Comparison of ENCODE assay signal across 8 cellular contexts in the genomic region with DNA sequence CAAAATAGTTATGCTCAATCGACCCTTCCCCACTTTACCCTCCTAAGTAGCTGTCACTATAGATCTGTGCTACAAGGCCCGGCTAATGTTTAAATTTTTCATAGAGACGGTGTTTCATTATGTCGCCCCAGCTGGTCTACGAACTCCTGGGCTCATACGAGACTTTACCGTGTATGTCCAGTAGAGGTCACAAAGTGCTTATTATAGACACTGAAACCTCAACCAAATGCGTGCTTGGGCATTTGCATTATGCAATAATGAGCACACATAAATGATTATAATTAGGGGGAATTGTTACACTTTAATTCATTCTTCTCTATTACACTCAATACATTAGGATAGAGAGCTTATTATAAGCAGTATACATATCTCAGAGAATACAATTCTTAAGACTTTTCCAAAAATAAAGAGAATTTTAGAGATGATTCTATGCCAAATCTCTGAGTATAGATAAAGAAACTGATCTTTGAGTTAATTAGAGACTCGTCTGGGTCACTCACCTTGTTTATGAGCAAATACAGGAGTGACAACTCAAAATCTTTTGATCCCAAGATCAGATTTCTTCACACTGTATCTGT. TPM values are rescaled to one million over a fixed set of nuclear protein-coding genes. Genes with fewer than 3 reads are reported as not detected.
DNase-seq lines count a peak whose midpoint lies in the region; ATAC-seq and TF ChIP-seq lines count a peak whose summit lies in the region.

No MANE protein-coding gene starts in this region.

- H3K79me2 ChIP-seq in GM23248 (ENCODE audit: insufficient read depth) = no peaks in the 10 kb centered on the region

- H3K27me3 ChIP-seq in GM23248 (replicated peaks; ENCODE audit: insufficient read depth) = no peaks in the 10 kb centered on the region
- H3K27me3 ChIP-seq in lower lobe of right lung (ENCODE audit: low read depth) = no peaks in the 10 kb centered on the region

- ATAC-seq in lower lobe of right lung = peak; percentile 78 to 82

- intact Hi-C loops in lower lobe of right lung (cut with DNase I) = no loop called here

- no peak overlapping the region for H3K9ac ChIP-seq in GM23248

- H3K27ac ChIP-seq in GM23248 = no peak overlapping the region
- H3K27ac ChIP-seq in lower lobe of right lung = no peak overlapping the region

- peak; percentile 74 for TF ChIP-seq CTCF in choroid plexus epithelial cell (conservative IDR thresholded peaks at IDR 0.05; ENCODE audit: low read depth, low read length)
- TF ChIP-seq CTCF in lower lobe of right lung (IDR thresholded peaks at IDR 0.05) = peak; percentile 57

- H3K9me2 ChIP-seq in GM23248 (ENCODE audit: insufficient read depth) = no peaks in the 10 kb centered on the region

- H3K9me3 ChIP-seq in GM23248 (ENCODE audit: low read depth) (no peaks in the 10 kb centered on the region), lower lobe of right lung (no peaks in the 10 kb centered on the region)

- peak overlapping the region; percentile 68 for H2AFZ ChIP-seq in GM23248

- no peak overlapping the region for H3K4me2 ChIP-seq in GM23248 (ENCODE audit: unreplicated experiment)

- peak; percentile 16 for DNase-seq in stimulated activated CD4-positive, alpha-beta T cell treated with anti-CD3 and anti-CD28 coated beads, Interleukin-4, amount 100 ng/mL, for 24 hours
- DNase-seq in stimulated activated CD4-positive, alpha-beta T cell treated with anti-CD3 and anti-CD28 coated beads, Interleukin-12 subunit alpha, Interleukin-12 subunit beta, amount 100 ng/mL, for 4 hours = no peak
- DNase-seq in GM23248 (peak; percentile 87), KBM-7 (peak; percentile 78), RPMI7951 (ENCODE audit: low read depth) (peak; percentile 65), choroid plexus epithelial cell (ENCODE audit: low read depth) (peak; percentile 76), lower lobe of right lung (no peak), OCI-M2 (lab: John Stamatoyannopoulos, UW; ENCODE audit: unreplicated experiment) (no peak)

- in situ Hi-C loops in GM23248 (cut with MboI) (loop anchor here (5.0 kb wide), 1 partner anchor 94 kb away; no protein-coding TSS in a partner anchor), KBM-7 (cut with MboI; ENCODE audit: low pct_unique_long_range_greater_than_20kb, low sequenced_read_pairs) (no loop called here)

- no peaks in the 10 kb centered on the region for H3K4me1 ChIP-seq in GM23248 (ENCODE audit: insufficient read depth)
- H3K4me1 ChIP-seq in lower lobe of right lung = no peaks in the 10 kb centered on the region

- WGBS in GM23248 (ENCODE audit: low coverage in 1 of 2, low lambda C conversion rate in 2 of 2, missing lambda C conversion rate in 2 of 2), 2 experiments = 20 to 21% methylated on average over 9 of the region's 9 CpGs

- no peaks in the 10 kb centered on the region for H3K36me3 ChIP-seq in GM23248 (ENCODE audit: low read depth)
- H3K36me3 ChIP-seq in lower lobe of right lung = no peaks in the 10 kb centered on the region

- H4K20me1 ChIP-seq in GM23248 (ENCODE audit: insufficient read depth) = no peaks in the 10 kb centered on the region

- H3F3A ChIP-seq in GM23248 (ENCODE audit: insufficient read depth) = no peaks in the 10 kb centered on the region

- H3K4me3 ChIP-seq in GM23248 = no peak overlapping the region
- H3K4me3 ChIP-seq in choroid plexus epithelial cell (ENCODE audit: low read depth, low read length) = no peak overlapping the region
- H3K4me3 ChIP-seq in lower lobe of right lung = no peak overlapping the region

RNA-seq across cellular contexts. Expression of a gene that starts 12.5 kb away (rescaled TPM):
- total RNA-seq in GM23248 (2014; rRNA removed; shearing (Covaris generic)) = 43.6 and 49.3 TPM in 2 replicates
- 65.1 and 67.4 TPM in 2 replicates for polyA plus RNA-seq in GM23248 (2016; fragmentation: Nextera tagmentation; extraction: Ambion mirVana)
- total RNA-seq in RPMI7951 (2014; rRNA removed; shearing (Covaris generic)) = 60.8 and 76.6 TPM in 2 replicates
- 29.7 TPM for total RNA-seq in lower lobe of right lung

RNA-seq across cellular contexts. Expression of a gene that starts 22.2 kb away (rescaled TPM):
- not detected in 2 replicates for total RNA-seq in GM23248 (2014; rRNA removed; shearing (Covaris generic))
- not detected in 2 replicates for polyA plus RNA-seq in GM23248 (2016; fragmentation: Nextera tagmentation; extraction: Ambion mirVana)
- total RNA-seq in RPMI7951 (2014; rRNA removed; shearing (Covaris generic)) = not detected in 2 replicates
- total RNA-seq in lower lobe of right lung = not detected

RNA-seq across cellular contexts. Expression of a gene that starts 43.2 kb away (rescaled TPM):
- not detected in 2 replicates for total RNA-seq in GM23248 (2014; rRNA removed; shearing (Covaris generic))
- not detected in 2 replicates for polyA plus RNA-seq in GM23248 (2016; fragmentation: Nextera tagmentation; extraction: Ambion mirVana)
- total RNA-seq in RPMI7951 (2014; rRNA removed; shearing (Covaris generic)) = 0.29 TPM in 1 of 2 replicates, not detected in the other
- total RNA-seq in lower lobe of right lung = 1.7 TPM

RNA-seq across cellular contexts. Expression of a gene that starts 55.5 kb away (rescaled TPM):
- not detected in 2 replicates for total RNA-seq in GM23248 (2014; rRNA removed; shearing (Covaris generic))
- polyA plus RNA-seq in GM23248 (2016; fragmentation: Nextera tagmentation; extraction: Ambion mirVana) = not detected in 2 replicates
- not detected in 2 replicates for total RNA-seq in RPMI7951 (2014; rRNA removed; shearing (Covaris generic))
- not detected for total RNA-seq in lower lobe of right lung

Comparison
In these comparisons a context has a peak if more than half of its experiments do, and no peak if none do; other contexts are left out.
1. DNase-seq: peak in stimulated activated CD4-positive, alpha-beta T cell treated with anti-CD3 and anti-CD28 coated beads, Interleukin-4, amount 100 ng/mL, for 24 hours (single experiment), GM23248 (single experiment), KBM-7 (single experiment), RPMI7951 (single experiment) and choroid plexus epithelial cell (single experiment); none in stimulated activated CD4-positive, alpha-beta T cell treated with anti-CD3 and anti-CD28 coated beads, Interleukin-12 subunit alpha, Interleukin-12 subunit beta, amount 100 ng/mL, for 4 hours (single experiment), lower lobe of right lung (single experiment) and OCI-M2 (single experiment).